Comparison of ENCODE assay signal across 12 cellular contexts in the genomic region with DNA sequence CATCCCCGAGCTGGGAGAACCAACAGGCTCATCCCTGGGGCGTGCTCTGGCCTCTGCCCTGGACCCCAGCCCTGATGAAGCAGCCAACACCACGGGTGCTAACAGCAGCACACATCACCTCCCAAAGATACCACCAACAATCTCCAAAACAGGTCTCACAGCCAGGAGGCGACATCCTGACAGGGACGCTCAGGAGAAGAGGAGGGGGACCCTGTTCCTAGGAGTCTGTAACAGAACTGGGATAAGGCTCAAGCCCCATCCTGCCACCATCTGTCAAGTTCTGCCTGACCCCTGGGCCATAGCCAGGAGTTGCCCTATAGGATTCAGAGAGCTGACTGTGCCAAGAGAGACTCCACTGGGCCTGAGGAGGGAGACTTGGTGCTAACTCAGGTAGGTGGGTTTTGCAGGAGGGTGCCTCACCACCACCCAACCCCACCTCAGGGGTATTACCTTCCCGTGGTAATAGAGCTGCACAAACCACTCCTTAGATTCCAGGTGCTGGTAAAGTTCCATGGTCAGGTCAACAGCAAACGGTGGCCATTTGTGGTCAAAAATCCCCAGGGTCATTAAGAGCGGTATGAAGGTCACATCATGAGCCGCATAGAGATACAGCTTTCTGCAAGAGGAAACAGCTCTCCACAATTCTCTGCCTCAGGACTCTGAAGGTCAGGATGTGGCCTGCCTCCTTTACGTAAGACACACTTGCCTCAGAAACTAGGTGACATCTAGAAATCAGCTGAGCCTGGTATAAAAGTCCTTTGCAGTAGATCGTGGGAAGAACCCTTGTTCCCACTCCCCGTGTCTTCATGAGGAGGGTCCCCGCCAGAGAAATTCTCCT. TPM values are rescaled to one million over a fixed set of nuclear protein-coding genes. Genes with fewer than 3 reads are reported as not detected.
DNase-seq lines count a peak whose midpoint lies in the region; ATAC-seq and TF ChIP-seq lines count a peak whose summit lies in the region.
"Had no signal": no experiment of that assay in that cellular context is flagged by ENCODE, and none has a peak within 500 bp of the region (broad histone marks: within the 10 kb centered on the region; RNA-seq: fewer than 3 reads in every experiment).

No MANE protein-coding gene starts in this region.

- H3K27ac Mint-ChIP-seq in activated naive CD8-positive, alpha-beta T cell: peak overlapping the region; percentile 37
- peak overlapping the region; percentile 42 to 74 for H3K27ac Mint-ChIP-seq in natural killer cell treated with Interleukin-12 subunit alpha and Interleukin-12 subunit beta and Interleukin-15 and Interleukin-18, amount 100 ng/mL, for 72 hours

- no peak overlapping the region for H3K4me3 ChIP-seq in BE2C (ENCODE audit: low read depth, low read length)
- H3K4me3 ChIP-seq: BLaER1 had no signal

- H3K36me3 Mint-ChIP-seq in activated naive CD8-positive, alpha-beta T cell: peaks cover 10% of the 10 kb centered on the region
- H3K36me3 Mint-ChIP-seq in natural killer cell treated with Interleukin-12 subunit alpha and Interleukin-12 subunit beta and Interleukin-15 and Interleukin-18, amount 100 ng/mL, for 72 hours: peaks cover 6% of the 10 kb centered on the region

- peak; percentile 71 for DNase-seq in SKM-1 treated with dmso at 0.1 percent for 144 hours (lab: John Stamatoyannopoulos, UW; ENCODE audit: unreplicated experiment)
- no peak for DNase-seq in natural killer cell treated with Interleukin-12 subunit alpha and Interleukin-12 subunit beta and Interleukin-15 and Interleukin-18, amount 100 ng/mL, for 72 hours (ENCODE audit: low spot score)
- no peak for DNase-seq in sciatic nerve (ENCODE audit: low spot score)
- no peak for DNase-seq in BE2C
- no peak for DNase-seq in COR-L47 (lab: John Stamatoyannopoulos, UW)
- DNase-seq: cerebellar nuclear complex, NCI-H2107 had no signal

- peak overlapping the region; percentile 32 for H3K4me3 Mint-ChIP-seq in activated naive CD8-positive, alpha-beta T cell
- H3K4me3 Mint-ChIP-seq in natural killer cell treated with Interleukin-12 subunit alpha and Interleukin-12 subunit beta and Interleukin-15 and Interleukin-18, amount 100 ng/mL, for 72 hours: peak overlapping the region; percentile 65

- H3K9me3 Mint-ChIP-seq in activated naive CD8-positive, alpha-beta T cell (ENCODE audit: low read depth): no peaks in the 10 kb centered on the region
- no peaks in the 10 kb centered on the region for H3K9me3 Mint-ChIP-seq in natural killer cell treated with Interleukin-12 subunit alpha and Interleukin-12 subunit beta and Interleukin-15 and Interleukin-18, amount 100 ng/mL, for 72 hours
- H3K9me3 Mint-ChIP-seq: activated naive CD4-positive, alpha-beta T cell treated with anti-CD3 and anti-CD28 coated beads, Interleukin-2, amount 50 U/mL, for 24 hours had no signal

- TF ChIP-seq CTCF in BE2C (IDR thresholded peaks at IDR 0.05; ENCODE audit: low read depth, low read length): no peak

- no peaks in the 10 kb centered on the region for H3K27me3 Mint-ChIP-seq in activated naive CD8-positive, alpha-beta T cell
- H3K27me3 Mint-ChIP-seq in natural killer cell treated with Interleukin-12 subunit alpha and Interleukin-12 subunit beta and Interleukin-15 and Interleukin-18, amount 100 ng/mL, for 72 hours: no peaks in the 10 kb centered on the region
- H3K27me3 Mint-ChIP-seq: activated naive CD4-positive, alpha-beta T cell treated with anti-CD3 and anti-CD28 coated beads, Interleukin-2, amount 50 U/mL, for 24 hours had no signal

- no peaks in the 10 kb centered on the region for H3K4me1 ChIP-seq in BE2C

- H3K4me1 Mint-ChIP-seq in activated naive CD8-positive, alpha-beta T cell (ENCODE audit: low read depth): peaks cover 49% of the 10 kb centered on the region
- peaks cover 32 to 53% of the 10 kb centered on the region in 2 donors for H3K4me1 Mint-ChIP-seq in natural killer cell treated with Interleukin-12 subunit alpha and Interleukin-12 subunit beta and Interleukin-15 and Interleukin-18, amount 100 ng/mL, for 72 hours (ENCODE audit: low read depth in 2 of 2)

- H3K36me3 ChIP-seq in BE2C: no peaks in the 10 kb centered on the region

- H3K9me3 ChIP-seq in BE2C: no peaks in the 10 kb centered on the region
- H3K9me3 ChIP-seq: BLaER1 had no signal

- intact Hi-C loops in sciatic nerve (cut with DNase I): no loop called here

- peak; percentile 57 for ATAC-seq in GM19463 (IDR thresholded peaks at IDR 0.05; ENCODE audit: unreplicated experiment)
- peak; percentile 89 to 91 for ATAC-seq in natural killer cell treated with Interleukin-12 subunit alpha and Interleukin-12 subunit beta and Interleukin-15 and Interleukin-18, amount 100 ng/mL, for 72 hours
- ATAC-seq in sciatic nerve: no peak
- no peak for ATAC-seq in GM21717 (IDR thresholded peaks at IDR 0.05; ENCODE audit: unreplicated experiment)

- no peaks in the 10 kb centered on the region for H3K27me3 ChIP-seq in BE2C
- H3K27me3 ChIP-seq: BLaER1 had no signal

RNA-seq across cellular contexts. Expression of gene ACP6, which starts 22.3 kb away (rescaled TPM):
- 10 to 100 TPM in 1 of 2 donors, 1 to 10 TPM in 1; 4.7 to 13.2 TPM for total RNA-seq in natural killer cell treated with Interleukin-12 subunit alpha and Interleukin-12 subunit beta and Interleukin-15 and Interleukin-18, amount 100 ng/mL, for 72 hours
- total RNA-seq in sciatic nerve: 17.6 TPM
- 1.2 TPM for polyA plus RNA-seq in BE2C (2012; ENCODE audit: insufficient read depth, insufficient read length, low read depth)

Comparison
In these comparisons a context has a peak if more than half of its experiments do, and no peak if none do; other contexts are left out.
1. ATAC-seq: peak in GM19463 (single experiment) and natural killer cell treated with Interleukin-12 subunit alpha and Interleukin-12 subunit beta and Interleukin-15 and Interleukin-18, amount 100 ng/mL, for 72 hours (2 of 2); none in sciatic nerve (single experiment) and GM21717 (single experiment).